1 cellular context compared by ENCODE assay signal in genomic region chr9:124899845-124900244, GRCh38.
TF ChIP-seq lines count a peak whose summit lies in the region.

No MANE protein-coding gene starts in this region.

TF ChIP-seq in IMR-90, 13 proteins besides CTCF, POLR2A, EP300 and RAD21:
- TF ChIP-seq NFE2L2 (IDR thresholded peaks at IDR 0.05; ENCODE audit: low read depth, low read length) (peak; percentile 38; the same call in 1 of the 2 replicates), CHD1 (IDR thresholded peaks at IDR 0.05; ENCODE audit: low read depth, low read length) (no peak), SMC3 (IDR thresholded peaks at IDR 0.05; ENCODE audit: low read depth, low read length) (no peak)
